ENCODE assay signal across 8 cellular contexts in the genomic region with DNA sequence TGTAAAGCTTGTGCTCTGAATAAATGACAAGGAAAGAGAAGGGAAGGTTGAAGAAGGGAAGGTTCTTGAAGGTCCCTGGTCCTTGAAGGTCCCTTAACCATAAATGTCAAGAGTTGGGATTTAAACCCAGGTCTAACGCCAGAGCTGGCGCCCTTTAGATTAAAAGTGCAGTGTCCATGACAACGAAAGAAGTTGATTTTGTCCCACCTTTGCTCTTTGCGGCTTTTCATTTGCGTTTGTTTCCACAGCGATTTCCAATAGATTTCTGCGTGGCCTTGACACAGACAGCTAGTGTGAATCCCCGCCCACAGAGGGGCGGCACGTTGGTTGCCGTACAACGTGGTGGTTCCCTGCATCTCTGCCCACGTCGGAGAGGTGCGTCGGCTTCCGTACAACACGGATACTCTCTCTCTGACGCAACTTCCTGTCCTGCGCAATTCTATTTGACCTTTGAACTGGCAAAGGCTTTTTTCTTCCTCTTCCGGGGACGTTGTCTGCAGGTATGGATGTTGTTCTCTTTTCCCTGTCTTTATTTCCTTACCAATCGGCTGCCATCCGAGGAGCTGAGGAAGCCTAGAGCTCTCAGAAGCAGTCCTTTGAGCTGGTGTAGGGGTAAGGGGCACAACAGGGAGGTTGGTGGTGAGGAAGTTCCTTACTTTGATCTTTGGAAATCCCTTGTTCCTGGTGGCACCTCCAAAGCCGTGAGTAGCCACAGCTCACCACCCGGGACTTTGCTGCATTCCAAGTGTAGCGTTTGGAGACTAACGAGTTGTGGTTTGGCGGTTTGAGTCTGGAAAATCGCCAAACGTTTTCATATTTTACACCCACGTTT. TPM values are rescaled to one million over a fixed set of nuclear protein-coding genes. Genes with fewer than 3 reads are reported as not detected.
DNase-seq lines count a peak whose midpoint lies in the region; ATAC-seq and TF ChIP-seq lines count a peak whose summit lies in the region.

A gene (plus strand): TSS at position 476 of the 832 bp plus-strand sequence. CDS start 1,384 bp downstream, outside the sequence.

- H3K27ac Mint-ChIP-seq in activated CD4-positive, alpha-beta T cell treated with anti-CD3 and anti-CD28 coated beads, Interleukin-2, amount 10 ng/mL, durations not matched to agents 7 days and 5 days: peak within 1 kb of the TSS; percentile 98

- peaks cover 62% of the 10 kb centered on the region for H3K36me3 Mint-ChIP-seq in activated CD4-positive, alpha-beta T cell treated with anti-CD3 and anti-CD28 coated beads, Interleukin-2, amount 10 ng/mL, durations not matched to agents 7 days and 5 days (ENCODE audit: low read depth)

- CTCF ChIA-PET in activated CD4-positive, alpha-beta T cell treated with anti-CD3 and anti-CD28 coated beads, Interleukin-2, amount 10 ng/mL, durations not matched to agents 7 days and 5 days (lab: Charles Lee): interaction anchor here (0.8 to 2.1 kb wide), 4 partner anchors 9 to 559 kb away, joined by 3 to 4 read pairs (median 4); no protein-coding TSS in a partner anchor

- intact Hi-C loops in left colon (cut with DNase I, micrococcal nuclease): no loop called here

- peak within 1 kb of the TSS; percentile 97 for H3K4me3 Mint-ChIP-seq in activated CD4-positive, alpha-beta T cell treated with anti-CD3 and anti-CD28 coated beads, Interleukin-2, amount 10 ng/mL, durations not matched to agents 7 days and 5 days

- H3K4me1 Mint-ChIP-seq in activated CD4-positive, alpha-beta T cell treated with anti-CD3 and anti-CD28 coated beads, Interleukin-2, amount 10 ng/mL, durations not matched to agents 7 days and 5 days: peaks cover 55% of the 10 kb centered on the region

- peaks cover 44% of the 10 kb centered on the region for H3K4me1 ChIP-seq in BLaER1

- H4K20me1 ChIP-seq in BLaER1: peaks cover 47% of the 10 kb centered on the region

- peak within 1 kb of the TSS; percentile 84 for H3K4me3 ChIP-seq in BLaER1
- H3K4me3 ChIP-seq in coronary artery: peak within 1 kb of the TSS; percentile 81

- peaks cover 37% of the 10 kb centered on the region for H3K36me3 ChIP-seq in BLaER1

- POLR2A ChIA-PET in activated CD4-positive, alpha-beta T cell treated with anti-CD3 and anti-CD28 coated beads, Interleukin-2, amount 10 ng/mL, durations not matched to agents 7 days and 5 days (lab: Charles Lee): interaction anchor here (0.6 to 2.2 kb wide), 2 partner anchors 30 to 421 kb away, joined by 3 to 8 read pairs; a partner anchor contains a TSS

- TF ChIP-seq CTCF in coronary artery (IDR thresholded peaks at IDR 0.05): no peak

- no peaks in the 10 kb centered on the region for H3K27me3 ChIP-seq in BLaER1

- peak; percentile 96 for DNase-seq in NCI-H69 (lab: John Stamatoyannopoulos, UW)
- DNase-seq in activated CD4-positive, alpha-beta T cell treated with anti-CD3 and anti-CD28 coated beads, Interleukin-2, amount 10 ng/mL, durations not matched to agents 7 days and 5 days: peak; percentile 99
- peak; percentile 96 for DNase-seq in coronary artery (ENCODE audit: low spot score)
- DNase-seq in left colon: peak; percentile 97
- DNase-seq in stimulated activated CD4-positive, alpha-beta T cell treated with anti-CD3 and anti-CD28 coated beads, Interleukin-1b, Interleukin-23, amount 100 ng/mL, for 48 hours: peak; percentile 97

- peaks cover 9% of the 10 kb centered on the region for H3K9me3 Mint-ChIP-seq in activated CD4-positive, alpha-beta T cell treated with anti-CD3 and anti-CD28 coated beads, Interleukin-2, amount 10 ng/mL, durations not matched to agents 7 days and 5 days

- H3K9me3 ChIP-seq in BLaER1: peaks cover 20% of the 10 kb centered on the region

- H3K27ac ChIP-seq in BLaER1 (peak within 1 kb of the TSS; percentile 94), coronary artery (peak within 1 kb of the TSS; percentile 84 to 88)

- peak within 1 kb of the TSS; percentile 95 for H3K9ac ChIP-seq in BLaER1

- H3K4me2 ChIP-seq in BLaER1: peak within 1 kb of the TSS; percentile 87

- peak; percentile 99 for ATAC-seq in GM19328 (IDR thresholded peaks at IDR 0.05; ENCODE audit: unreplicated experiment)
- ATAC-seq in HG03520 (IDR thresholded peaks at IDR 0.05; ENCODE audit: unreplicated experiment): peak; percentile 100
- ATAC-seq in left colon: peak; percentile 99

- no peaks in the 10 kb centered on the region for H3K27me3 Mint-ChIP-seq in activated CD4-positive, alpha-beta T cell treated with anti-CD3 and anti-CD28 coated beads, Interleukin-2, amount 10 ng/mL, durations not matched to agents 7 days and 5 days

RNA-seq across cellular contexts. Expression of the gene that starts here (rescaled TPM):
- total RNA-seq in activated CD4-positive, alpha-beta T cell treated with anti-CD3 and anti-CD28 coated beads, Interleukin-2, amount 10 ng/mL, durations not matched to agents 7 days and 5 days: 1,000 to 10,000 TPM; 1,241 to 1,376 TPM
- total RNA-seq in left colon: 100 to 1,000 TPM; 831 to 980 TPM

Comparison
In these comparisons a context has a peak if more than half of its experiments do, and no peak if none do; other contexts are left out.
1. Peak in every context shown above with its lines: DNase-seq, ATAC-seq, H3K4me3 ChIP-seq and H3K27ac ChIP-seq.